Comparison of ENCODE assay signal across 2 cellular contexts in the genomic region with DNA sequence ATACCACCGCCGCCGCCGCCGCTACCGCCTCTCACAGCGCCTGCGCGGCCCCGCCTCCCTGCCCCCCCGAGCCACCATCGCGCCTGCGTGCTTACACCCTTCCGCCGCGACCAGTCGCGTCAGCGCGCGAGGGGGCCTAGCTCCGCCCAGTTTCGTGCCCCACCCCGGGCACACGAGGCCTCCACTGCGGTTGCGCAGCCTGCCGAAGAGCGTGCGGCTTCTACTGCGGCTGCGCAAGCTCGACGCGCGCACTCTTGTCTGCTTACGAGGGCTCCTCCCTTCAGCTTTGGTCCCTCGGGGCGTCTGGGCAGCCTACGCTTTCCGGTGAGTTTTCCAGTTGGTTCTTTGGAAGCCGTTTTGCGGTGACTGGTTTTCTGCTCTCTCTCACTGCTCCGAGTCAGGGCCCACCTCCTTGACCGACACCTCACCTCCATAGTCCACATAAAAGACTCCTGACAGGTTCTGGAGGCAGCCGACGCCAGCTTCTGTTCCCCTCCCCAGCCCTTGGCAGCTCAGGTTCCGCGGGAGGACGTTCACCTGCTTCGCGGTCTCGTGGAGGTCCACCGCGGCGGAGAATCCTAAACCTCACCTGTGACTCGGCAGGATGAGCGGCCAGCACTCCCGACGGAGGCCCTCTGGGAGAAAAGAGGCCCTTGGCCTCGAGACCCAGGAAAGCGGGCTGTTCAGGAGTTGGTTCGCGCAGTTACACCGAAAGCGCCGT.
TF ChIP-seq lines count a peak whose summit lies in the region.

A gene (minus strand): TSS at position 35 of the 721 bp plus-strand sequence. CDS start 65 bp downstream, outside the sequence.

TF ChIP-seq in IMR-90, 13 proteins besides CTCF, POLR2A, EP300 and RAD21:
- TF ChIP-seq, protein P1, sequence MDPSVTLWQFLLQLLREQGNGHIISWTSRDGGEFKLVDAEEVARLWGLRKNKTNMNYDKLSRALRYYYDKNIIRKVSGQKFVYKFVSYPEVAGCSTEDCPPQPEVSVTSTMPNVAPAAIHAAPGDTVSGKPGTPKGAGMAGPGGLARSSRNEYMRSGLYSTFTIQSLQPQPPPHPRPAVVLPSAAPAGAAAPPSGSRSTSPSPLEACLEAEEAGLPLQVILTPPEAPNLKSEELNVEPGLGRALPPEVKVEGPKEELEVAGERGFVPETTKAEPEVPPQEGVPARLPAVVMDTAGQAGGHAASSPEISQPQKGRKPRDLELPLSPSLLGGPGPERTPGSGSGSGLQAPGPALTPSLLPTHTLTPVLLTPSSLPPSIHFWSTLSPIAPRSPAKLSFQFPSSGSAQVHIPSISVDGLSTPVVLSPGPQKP (IDR thresholded peaks at IDR 0.05; ENCODE audit: borderline replicate concordance, low read depth, low read length), result no peak
- TF ChIP-seq, protein P2, sequence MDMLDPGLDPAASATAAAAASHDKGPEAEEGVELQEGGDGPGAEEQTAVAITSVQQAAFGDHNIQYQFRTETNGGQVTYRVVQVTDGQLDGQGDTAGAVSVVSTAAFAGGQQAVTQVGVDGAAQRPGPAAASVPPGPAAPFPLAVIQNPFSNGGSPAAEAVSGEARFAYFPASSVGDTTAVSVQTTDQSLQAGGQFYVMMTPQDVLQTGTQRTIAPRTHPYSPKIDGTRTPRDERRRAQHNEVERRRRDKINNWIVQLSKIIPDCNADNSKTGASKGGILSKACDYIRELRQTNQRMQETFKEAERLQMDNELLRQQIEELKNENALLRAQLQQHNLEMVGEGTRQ (IDR thresholded peaks at IDR 0.05; ENCODE audit: low read depth, low read length), result peak; percentile 59
- TF ChIP-seq CEBPB (IDR thresholded peaks at IDR 0.05; ENCODE audit: low read depth, low read length), result no peak
- no peak for TF ChIP-seq NFE2L2 (IDR thresholded peaks at IDR 0.05; ENCODE audit: low read depth, low read length)
- TF ChIP-seq RFX5 (IDR thresholded peaks at IDR 0.05; ENCODE audit: low read depth, low read length), result no peak
- TF ChIP-seq RCOR1 (IDR thresholded peaks at IDR 0.05; ENCODE audit: insufficient replicate concordance, low read length), result no peak
- no peak for TF ChIP-seq FOS (IDR thresholded peaks at IDR 0.05; ENCODE audit: low read depth, low read length)
- no peak for TF ChIP-seq MAFK (IDR thresholded peaks at IDR 0.05; ENCODE audit: low read depth, low read length)
- no peak for TF ChIP-seq SMC3 (IDR thresholded peaks at IDR 0.05; ENCODE audit: low read depth, low read length)
- peak; percentile 25; the same call in 1 of the 2 replicates for TF ChIP-seq BHLHE40 (IDR thresholded peaks at IDR 0.05; ENCODE audit: low read depth, low read length)
- TF ChIP-seq MXI1 (IDR thresholded peaks at IDR 0.05; ENCODE audit: borderline replicate concordance, low read depth, low read length), result peak; percentile 45; the same call in 1 of the 2 replicates
- TF ChIP-seq MAZ (IDR thresholded peaks at IDR 0.05; ENCODE audit: borderline replicate concordance, low read depth, low read length), result peak; percentile 95

TF ChIP-seq in endothelial cell of umbilical vein, 7 proteins besides CTCF, POLR2A, EP300 and RAD21:
- TF ChIP-seq, protein P3, sequence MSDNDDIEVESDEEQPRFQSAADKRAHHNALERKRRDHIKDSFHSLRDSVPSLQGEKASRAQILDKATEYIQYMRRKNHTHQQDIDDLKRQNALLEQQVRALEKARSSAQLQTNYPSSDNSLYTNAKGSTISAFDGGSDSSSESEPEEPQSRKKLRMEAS (IDR thresholded peaks at IDR 0.05; ENCODE audit: insufficient read depth, insufficient read length), result peak; percentile 13
- TF ChIP-seq EZH2 (IDR thresholded peaks at IDR 0.05; ENCODE audit: borderline replicate concordance, low read depth, low read length, severe bottlenecking) (no peak), POLR2AphosphoS5 (IDR thresholded peaks at IDR 0.05; ENCODE audit: insufficient read depth, low read depth, low read length) (peak; percentile 64), MYC (IDR thresholded peaks at IDR 0.05; ENCODE audit: low read depth, low read length) (peak; percentile 6), FOS (IDR thresholded peaks at IDR 0.05; ENCODE audit: borderline replicate concordance, insufficient read depth, low read length) (no peak), GATA2 (IDR thresholded peaks at IDR 0.05; ENCODE audit: insufficient read depth, insufficient read length, low read depth, low read length) (no peak), JUN (IDR thresholded peaks at IDR 0.05; ENCODE audit: borderline replicate concordance, insufficient read depth, insufficient read length, low read depth) (no peak)
